14 cellular contexts compared by ENCODE assay signal in the genomic region with DNA sequence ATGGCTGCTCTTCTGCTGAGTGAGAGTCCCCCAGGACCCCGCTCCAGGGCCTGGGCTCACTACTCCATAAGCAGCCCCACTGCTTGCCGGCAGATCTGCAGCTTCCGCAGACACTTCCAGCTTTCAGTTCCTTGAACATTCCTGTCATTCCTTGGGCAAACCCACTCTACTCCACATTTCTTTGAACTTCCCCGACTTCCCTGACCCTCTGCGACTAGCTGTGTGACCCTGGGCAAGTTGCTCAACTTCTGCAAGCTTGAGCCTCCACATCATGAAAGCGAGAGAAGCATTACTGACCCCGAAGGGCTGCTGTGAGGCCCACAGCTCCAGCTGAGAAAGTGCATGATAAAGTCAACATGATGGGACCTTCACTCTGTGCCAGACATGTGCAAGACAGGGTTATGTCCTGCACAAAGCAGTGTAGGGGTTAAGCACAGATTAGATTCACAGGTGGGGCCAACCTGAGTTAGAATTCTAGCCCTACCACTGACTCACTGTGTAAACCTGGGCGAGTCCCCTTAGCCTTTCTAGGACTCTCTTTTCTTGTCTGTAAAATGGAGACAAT. TPM values are rescaled to one million over a fixed set of nuclear protein-coding genes. Genes with fewer than 3 reads are reported as not detected.
DNase-seq lines count a peak whose midpoint lies in the region; FAIRE-seq and TF ChIP-seq lines count a peak whose summit lies in the region.
"Had no signal": no experiment of that assay in that cellular context is flagged by ENCODE, and none has a peak within 500 bp of the region (broad histone marks: within the 10 kb centered on the region; RNA-seq: fewer than 3 reads in every experiment).

No MANE protein-coding gene starts in this region.

- H3K27ac Mint-ChIP-seq in osteocyte (ENCODE audit: unreplicated experiment): no peak overlapping the region
- H3K27ac Mint-ChIP-seq: activated naive CD8-positive, alpha-beta T cell had no signal

- no peak overlapping the region for H3K4me3 Mint-ChIP-seq in osteocyte (ENCODE audit: unreplicated experiment)
- H3K4me3 Mint-ChIP-seq: activated naive CD8-positive, alpha-beta T cell had no signal

- peaks cover 8% of the 10 kb centered on the region for H3K4me1 Mint-ChIP-seq in osteocyte (ENCODE audit: unreplicated experiment)

- no peaks in the 10 kb centered on the region for H3K27me3 Mint-ChIP-seq in osteocyte (ENCODE audit: unreplicated experiment)

- TF ChIP-seq CTCF in osteocyte (IDR thresholded peaks at IDR 0.05): no peak

- H3K9me3 Mint-ChIP-seq in osteocyte (ENCODE audit: unreplicated experiment): no peaks in the 10 kb centered on the region

- DNase-seq in ELF-1 (ENCODE audit: low read depth, low spot score) (peak; percentile 94), astrocyte of the hippocampus (ENCODE audit: low read depth, low spot score) (peak; percentile 67), iPS-NIHi11 (ENCODE audit: low spot score) (peak; percentile 43), osteocyte (ENCODE audit: extremely low spot score, unreplicated experiment) (peak; percentile 75), NCI-H187 (lab: John Stamatoyannopoulos, UW) (no peak), activated gamma-delta T cell (lab: John Stamatoyannopoulos, UW) (no peak), RCC 7860 (ENCODE audit: low spot score) (no peak), H4 (ENCODE audit: low spot score) (no peak)
- DNase-seq: DMS79; psoas muscle; stimulated activated CD4-positive, alpha-beta T cell treated with anti-CD3 and anti-CD28 coated beads, Interleukin-2, amount 100 ng/mL, for 24 hours; stimulated activated CD8-positive, alpha-beta memory T cell treated with anti-CD3 and anti-CD28 coated beads, Interleukin-4, amount 100 ng/mL, for 48 hours; thyroid gland had no signal

- no peak for FAIRE-seq in RCC 7860 (lab: Jason Lieb, UNC)

- no peaks in the 10 kb centered on the region for H3K36me3 Mint-ChIP-seq in osteocyte (ENCODE audit: unreplicated experiment)
- H3K36me3 Mint-ChIP-seq: activated naive CD8-positive, alpha-beta T cell had no signal

RNA-seq across cellular contexts. Expression of a gene that starts 51.8 kb away (rescaled TPM):
- total RNA-seq in osteocyte: 35.1 and 36.8 TPM in 2 replicates
- 56.1 and 60.0 TPM in 2 replicates for total RNA-seq in H4 (2014; rRNA removed; shearing (Covaris generic))

RNA-seq across cellular contexts. Expression of a gene that starts 52.0 kb away (rescaled TPM):
- total RNA-seq in osteocyte: 3.8 and 4.2 TPM in 2 replicates
- 0.08 and 1.2 TPM in 2 replicates for total RNA-seq in H4 (2014; rRNA removed; shearing (Covaris generic))

Comparison
In these comparisons a context has a peak if more than half of its experiments do, and no peak if none do; other contexts are left out.
1. DNase-seq: peak in ELF-1 (single experiment), astrocyte of the hippocampus (single experiment), iPS-NIHi11 (single experiment) and osteocyte (single experiment); none in NCI-H187 (0 of 2), activated gamma-delta T cell (single experiment), RCC 7860 (single experiment) and H4 (single experiment).